Comparison of ENCODE assay signal across 1 cellular context in genomic region chr17:66702106-66702936, GRCh38.
TF ChIP-seq lines count a peak whose summit lies in the region.

No MANE protein-coding gene starts in this region.

TF ChIP-seq in IMR-90, 13 proteins besides CTCF, POLR2A, EP300 and RAD21 (continued from another document):
- TF ChIP-seq BHLHE40 (IDR thresholded peaks at IDR 0.05; ENCODE audit: low read depth, low read length) = no peak; the same call in 1 of the 2 replicates
